1 cellular context compared by ENCODE assay signal in the genomic region with DNA sequence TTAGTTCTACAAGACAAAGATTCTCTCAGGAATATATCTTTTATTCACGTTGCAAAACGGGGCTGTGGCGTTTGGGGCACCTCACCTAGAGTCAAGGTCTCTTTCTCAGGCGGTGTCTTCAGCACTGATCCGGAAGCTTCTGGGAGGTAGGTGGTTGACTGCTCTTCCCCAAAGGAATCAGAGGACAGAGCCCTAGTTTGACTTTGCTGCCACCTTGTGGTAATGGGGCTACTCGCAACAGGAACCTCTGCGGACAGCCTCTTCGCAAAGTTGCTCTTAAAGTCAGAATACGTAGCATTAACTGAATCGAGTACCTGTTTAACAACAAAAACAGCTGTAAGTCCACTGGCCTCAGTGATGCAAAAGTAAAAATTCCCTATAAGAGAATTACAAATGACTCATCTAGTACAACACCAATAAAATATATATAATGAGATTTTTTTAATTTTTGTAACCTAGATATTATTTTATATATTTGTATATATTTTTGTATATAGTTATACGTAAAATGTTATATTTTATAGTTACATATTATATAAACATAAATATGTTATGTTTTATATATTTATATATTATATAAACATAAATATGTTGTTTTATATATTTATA.
TF ChIP-seq lines count a peak whose summit lies in the region.

No MANE protein-coding gene starts in this region.

TF ChIP-seq in K562, 482 proteins besides CTCF, POLR2A, EP300 and RAD21:
- TF ChIP-seq JUND (IDR thresholded peaks at IDR 0.05; ENCODE audit: borderline replicate concordance, low read depth, low read length) = peak; percentile 22; the same call in 1 of the 2 replicates
- TF ChIP-seq JUND (tag; IDR thresholded peaks at IDR 0.05; ENCODE audit: borderline replicate concordance, low read depth, low read length) = no peak
- TF ChIP-seq, protein P1, sequence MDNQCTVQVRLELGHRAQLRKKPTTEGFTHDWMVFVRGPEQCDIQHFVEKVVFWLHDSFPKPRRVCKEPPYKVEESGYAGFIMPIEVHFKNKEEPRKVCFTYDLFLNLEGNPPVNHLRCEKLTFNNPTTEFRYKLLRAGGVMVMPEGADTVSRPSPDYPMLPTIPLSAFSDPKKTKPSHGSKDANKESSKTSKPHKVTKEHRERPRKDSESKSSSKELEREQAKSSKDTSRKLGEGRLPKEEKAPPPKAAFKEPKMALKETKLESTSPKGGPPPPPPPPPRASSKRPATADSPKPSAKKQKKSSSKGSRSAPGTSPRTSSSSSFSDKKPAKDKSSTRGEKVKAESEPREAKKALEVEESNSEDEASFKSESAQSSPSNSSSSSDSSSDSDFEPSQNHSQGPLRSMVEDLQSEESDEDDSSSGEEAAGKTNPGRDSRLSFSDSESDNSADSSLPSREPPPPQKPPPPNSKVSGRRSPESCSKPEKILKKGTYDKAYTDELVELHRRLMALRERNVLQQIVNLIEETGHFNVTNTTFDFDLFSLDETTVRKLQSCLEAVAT (IDR thresholded peaks at IDR 0.05) = peak in 1 of 2 experiments; percentile 56; a peak in 1 of 4 replicates
- no peak for TF ChIP-seq RBM17 (IDR thresholded peaks at IDR 0.05; ENCODE audit: borderline replicate concordance, low read depth, low read length)
- TF ChIP-seq, protein P2, sequence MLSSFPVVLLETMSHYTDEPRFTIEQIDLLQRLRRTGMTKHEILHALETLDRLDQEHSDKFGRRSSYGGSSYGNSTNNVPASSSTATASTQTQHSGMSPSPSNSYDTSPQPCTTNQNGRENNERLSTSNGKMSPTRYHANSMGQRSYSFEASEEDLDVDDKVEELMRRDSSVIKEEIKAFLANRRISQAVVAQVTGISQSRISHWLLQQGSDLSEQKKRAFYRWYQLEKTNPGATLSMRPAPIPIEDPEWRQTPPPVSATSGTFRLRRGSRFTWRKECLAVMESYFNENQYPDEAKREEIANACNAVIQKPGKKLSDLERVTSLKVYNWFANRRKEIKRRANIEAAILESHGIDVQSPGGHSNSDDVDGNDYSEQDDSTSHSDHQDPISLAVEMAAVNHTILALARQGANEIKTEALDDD (IDR thresholded peaks at IDR 0.05) = no peak
- TF ChIP-seq ETV1 (tag; conservative IDR thresholded peaks at IDR 0.05; ENCODE audit: low read depth) = peak; percentile 49; the same call in 1 of the 2 replicates
- no peak for TF ChIP-seq BRD4 (IDR thresholded peaks at IDR 0.05)
- TF ChIP-seq ZNF175 (CRISPR knock-in tag; IDR thresholded peaks at IDR 0.05; ENCODE audit: low read depth) = no peak
- peak; percentile 89 for TF ChIP-seq ZBTB17 (CRISPR knock-in tag; IDR thresholded peaks at IDR 0.05)
- no peak for TF ChIP-seq RBBP5 (IDR thresholded peaks at IDR 0.05; ENCODE audit: borderline replicate concordance, insufficient read depth, low read length, poor library complexity, severe bottlenecking)
- TF ChIP-seq SMC3 (conservative IDR thresholded peaks at IDR 0.05; ENCODE audit: insufficient read depth, low read depth, low read length) = peak; percentile 81
- no peak for TF ChIP-seq EP400 (IDR thresholded peaks at IDR 0.05)
- peak; percentile 0; the same call in 1 of the 2 replicates for TF ChIP-seq SPI1 (IDR thresholded peaks at IDR 0.05; ENCODE audit: borderline replicate concordance, low read depth, low read length)
- TF ChIP-seq POLR2AphosphoS5 (IDR thresholded peaks at IDR 0.05; ENCODE audit: control insufficient read depth, insufficient read depth, low read depth, low read length) = no peak
- TF ChIP-seq RCOR1 (IDR thresholded peaks at IDR 0.05; ENCODE audit: borderline replicate concordance in 1 of 2, low read depth in 2 of 2, low read length in 2 of 2) = peak in 1 of 2 experiments; percentile 50; a peak in 1 of 4 replicates
- TF ChIP-seq, protein P3, sequence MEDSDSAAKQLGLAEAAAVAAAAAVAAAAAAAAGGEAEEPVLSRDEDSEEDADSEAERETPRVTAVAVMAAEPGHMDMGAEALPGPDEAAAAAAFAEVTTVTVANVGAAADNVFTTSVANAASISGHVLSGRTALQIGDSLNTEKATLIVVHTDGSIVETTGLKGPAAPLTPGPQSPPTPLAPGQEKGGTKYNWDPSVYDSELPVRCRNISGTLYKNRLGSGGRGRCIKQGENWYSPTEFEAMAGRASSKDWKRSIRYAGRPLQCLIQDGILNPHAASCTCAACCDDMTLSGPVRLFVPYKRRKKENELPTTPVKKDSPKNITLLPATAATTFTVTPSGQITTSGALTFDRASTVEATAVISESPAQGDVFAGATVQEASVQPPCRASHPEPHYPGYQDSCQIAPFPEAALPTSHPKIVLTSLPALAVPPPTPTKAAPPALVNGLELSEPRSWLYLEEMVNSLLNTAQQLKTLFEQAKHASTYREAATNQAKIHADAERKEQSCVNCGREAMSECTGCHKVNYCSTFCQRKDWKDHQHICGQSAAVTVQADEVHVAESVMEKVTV (CRISPR knock-in tag; IDR thresholded peaks at IDR 0.05) = peak; percentile 69
- peak; percentile 58; the same call in 1 of the 2 replicates for TF ChIP-seq STAG1 (CRISPR knock-in tag; IDR thresholded peaks at IDR 0.05; ENCODE audit: borderline replicate concordance)
- TF ChIP-seq, protein P4, sequence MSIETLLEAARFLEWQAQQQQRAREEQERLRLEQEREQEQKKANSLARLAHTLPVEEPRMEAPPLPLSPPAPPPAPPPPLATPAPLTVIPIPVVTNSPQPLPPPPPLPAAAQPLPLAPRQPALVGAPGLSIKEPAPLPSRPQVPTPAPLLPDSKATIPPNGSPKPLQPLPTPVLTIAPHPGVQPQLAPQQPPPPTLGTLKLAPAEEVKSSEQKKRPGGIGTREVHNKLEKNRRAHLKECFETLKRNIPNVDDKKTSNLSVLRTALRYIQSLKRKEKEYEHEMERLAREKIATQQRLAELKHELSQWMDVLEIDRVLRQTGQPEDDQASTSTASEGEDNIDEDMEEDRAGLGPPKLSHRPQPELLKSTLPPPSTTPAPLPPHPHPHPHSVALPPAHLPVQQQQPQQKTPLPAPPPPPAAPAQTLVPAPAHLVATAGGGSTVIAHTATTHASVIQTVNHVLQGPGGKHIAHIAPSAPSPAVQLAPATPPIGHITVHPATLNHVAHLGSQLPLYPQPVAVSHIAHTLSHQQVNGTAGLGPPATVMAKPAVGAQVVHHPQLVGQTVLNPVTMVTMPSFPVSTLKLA (conservative IDR thresholded peaks at IDR 0.05) = 0 out of 4 replicates have a peak, but pooled peaks of 1 of the 2 experiments have one; percentile 26
- peak; percentile 47; the same call in 1 of the 2 replicates for TF ChIP-seq RB1 (IDR thresholded peaks at IDR 0.05; ENCODE audit: low read depth)
TF ChIP-seq in K562: peak in this region for 11.
